Comparison of ENCODE assay signal across 15 cellular contexts in genomic region chr10:119495061-119495505, GRCh38. TPM values are rescaled to one million over a fixed set of nuclear protein-coding genes. Genes with fewer than 3 reads are reported as not detected.
A peak's percentile ranks its signal among the peaks of the same experiment; 100 is the strongest.
DNase-seq lines count a peak whose midpoint lies in the region; ATAC-seq, FAIRE-seq and TF ChIP-seq lines count a peak whose summit lies in the region.
"Had no signal": no experiment of that assay in that cellular context is flagged by ENCODE, and none has a peak within 500 bp of the region (broad histone marks: within the 10 kb centered on the region; RNA-seq: fewer than 3 reads in every experiment).

No MANE protein-coding gene starts in this region.

- no peak; a peak in 2 of 6 replicates for ATAC-seq in A549
- ATAC-seq in CD8-positive, alpha-beta T cell = no peak
- ATAC-seq in natural killer cell = no peak

- H3K27ac Mint-ChIP-seq in CD8-positive, alpha-beta T cell = peak overlapping the region; percentile 93
- H3K27ac Mint-ChIP-seq in activated naive CD8-positive, alpha-beta T cell = peak overlapping the region; percentile 100
- peak overlapping the region; percentile 27 to 70 for H3K27ac Mint-ChIP-seq in natural killer cell
- H3K27ac Mint-ChIP-seq: endodermal cell had no signal

- H3F3A ChIP-seq in PC-9 (ENCODE audit: insufficient read depth, low read depth) = peaks cover 4% of the 10 kb centered on the region; the same call in 1 of the 2 replicates

- POLR2A ChIA-PET in A549 (lab: Yijun Ruan, JAX) = no interaction called here
- POLR2A ChIA-PET in CD8-positive, alpha-beta T cell (lab: Charles Lee) = interaction anchor here (1.2 to 1.7 kb wide), 2 partner anchors 42 to 47 kb away, joined by 4 to 5 read pairs; partner anchors contain the start of gene RGS10
- POLR2A ChIA-PET in PC-9 (lab: Charles Lee; ENCODE audit: unreplicated experiment) = no interaction called here

- no peaks in the 10 kb centered on the region for H3K27me3 Mint-ChIP-seq in CD8-positive, alpha-beta T cell (ENCODE audit: low read depth)
- no peaks in the 10 kb centered on the region for H3K27me3 Mint-ChIP-seq in activated naive CD8-positive, alpha-beta T cell
- H3K27me3 Mint-ChIP-seq in natural killer cell (ENCODE audit: low read depth in 2 of 2) = no peaks in the 10 kb centered on the region

- FAIRE-seq in A549 (lab: Jason Lieb, UNC) = no peak
- FAIRE-seq: bronchial epithelial cell, keratinocyte, urothelium cell line had no signal

- DNase-seq in A549 (ENCODE audit: low read depth in 1 of 2, low spot score in 1 of 2) (no peak), natural killer cell (no peak), caudate nucleus (lab: John Stamatoyannopoulos, UW) (no peak), NCI-H446 treated with DMSO at 0.1 percent for 48 hours (lab: John Stamatoyannopoulos, UW) (no peak), PC-9 (no peak), NCI-H1436 treated with DMSO at 0.1 percent for 48 hours (lab: John Stamatoyannopoulos, UW) (no peak)
- DNase-seq in CD8-positive, alpha-beta T cell = no peak
- DNase-seq: activated gamma-delta T cell, C1 segment of cervical spinal cord, endodermal cell, NCI-H1048 had no signal

- no peaks in the 10 kb centered on the region for H3K9me2 ChIP-seq in PC-9 (ENCODE audit: insufficient read depth)

- TF ChIP-seq POLR2A in A549 (IDR thresholded peaks at IDR 0.05; ENCODE audit: low read length) = no peak

- H3K4me2 ChIP-seq in A549 (peak overlapping the region; percentile 35), PC-9 (no peak overlapping the region)

- WGBS in A549 (ENCODE audit: missing lambda C conversion rate) = 94% methylated on average over 5 of the region's 5 CpGs

- H3K4me1 ChIP-seq in A549 (peaks cover 14% of the 10 kb centered on the region), PC-9 (replicated peaks; ENCODE audit: insufficient read depth) (no peaks in the 10 kb centered on the region)
- H3K4me1 ChIP-seq in CD8-positive, alpha-beta T cell (ENCODE audit: insufficient read depth, low read length) = peaks cover 87% of the 10 kb centered on the region

- TF ChIP-seq RAD21 in A549 (conservative IDR thresholded peaks at IDR 0.05 in 1 of 2, IDR thresholded peaks at IDR 0.05 in 1 of 2) = no peak

- H3K27me3 ChIP-seq in CD8-positive, alpha-beta T cell (ENCODE audit: insufficient read depth, low read length) = no peaks in the 10 kb centered on the region
- no peaks in the 10 kb centered on the region for H3K27me3 ChIP-seq in PC-9 (ENCODE audit: insufficient read depth, low read depth)

- no peaks in the 10 kb centered on the region for H3K9me3 ChIP-seq in A549
- no peaks in the 10 kb centered on the region for H3K9me3 ChIP-seq in CD8-positive, alpha-beta T cell (ENCODE audit: low read length)
- H3K9me3 ChIP-seq in PC-9 (ENCODE audit: insufficient read depth, low read depth) = no peaks in the 10 kb centered on the region

- peaks cover 75% of the 10 kb centered on the region for H3K4me1 Mint-ChIP-seq in CD8-positive, alpha-beta T cell (ENCODE audit: low read depth)
- peaks cover 84% of the 10 kb centered on the region for H3K4me1 Mint-ChIP-seq in activated naive CD8-positive, alpha-beta T cell (ENCODE audit: low read depth)
- peaks cover 19 to 26% of the 10 kb centered on the region in 2 donors for H3K4me1 Mint-ChIP-seq in natural killer cell

- TF ChIP-seq CTCF in A549 (IDR thresholded peaks at IDR 0.05) (no peak), natural killer cell (IDR thresholded peaks at IDR 0.05) (no peak), PC-9 (conservative IDR thresholded peaks at IDR 0.05) (no peak)
- TF ChIP-seq CTCF in CD8-positive, alpha-beta T cell (IDR thresholded peaks at IDR 0.05) = no peak

- no peak overlapping the region for H3K4me3 Mint-ChIP-seq in CD8-positive, alpha-beta T cell
- no peak overlapping the region for H3K4me3 Mint-ChIP-seq in activated naive CD8-positive, alpha-beta T cell
- no peak overlapping the region for H3K4me3 Mint-ChIP-seq in natural killer cell
- H3K4me3 Mint-ChIP-seq: endodermal cell had no signal

- intact Hi-C loops in CD8-positive, alpha-beta T cell (cut with DNase I, micrococcal nuclease) = no loop called here
- intact Hi-C loops in natural killer cell (cut with micrococcal nuclease) (no loop called here), PC-9 (cut with micrococcal nuclease; ENCODE audit: unreplicated experiment) (no loop called here)

- peaks cover 24% of the 10 kb centered on the region for H3K36me3 Mint-ChIP-seq in CD8-positive, alpha-beta T cell
- H3K36me3 Mint-ChIP-seq in activated naive CD8-positive, alpha-beta T cell = peaks cover 11% of the 10 kb centered on the region
- H3K36me3 Mint-ChIP-seq in natural killer cell = no peaks in the 10 kb centered on the region

- CTCF ChIA-PET in A549 (lab: Yijun Ruan, JAX) = interaction anchor here (0.7 to 11.1 kb wide), 3 partner anchors 50 to 306 kb away, joined by 3 to 107 read pairs (median 14); partner anchors contain the start of gene GRK5
- CTCF ChIA-PET in CD8-positive, alpha-beta T cell (lab: Charles Lee) = interaction anchor here (1.5 to 2.1 kb wide), 2 partner anchors 14 to 50 kb away, joined by 6 to 10 read pairs; no protein-coding TSS in a partner anchor
- CTCF ChIA-PET in PC-9 (lab: Charles Lee) = no interaction called here

- no peak overlapping the region for H2AFZ ChIP-seq in PC-9

- H3K79me2 ChIP-seq in PC-9 (ENCODE audit: low read depth) = no peaks in the 10 kb centered on the region

- H3K4me3 ChIP-seq in A549 (no peak overlapping the region), PC-9 (no peak overlapping the region)
- no peak overlapping the region for H3K4me3 ChIP-seq in CD8-positive, alpha-beta T cell (ENCODE audit: low read depth, low read length)

- no peaks in the 10 kb centered on the region for H3K36me3 ChIP-seq in CD8-positive, alpha-beta T cell (ENCODE audit: insufficient read depth, low read length)
- no peaks in the 10 kb centered on the region for H3K36me3 ChIP-seq in PC-9 (ENCODE audit: low read depth)

- H4K20me1 ChIP-seq in PC-9 (ENCODE audit: insufficient read depth) = no peaks in the 10 kb centered on the region

- BruUV-seq in PC-9 (replicated peaks; lab: Mats Ljungman, UMichigan) = no TSS peak

- no peaks in the 10 kb centered on the region for H3K9me3 Mint-ChIP-seq in CD8-positive, alpha-beta T cell
- no peaks in the 10 kb centered on the region for H3K9me3 Mint-ChIP-seq in activated naive CD8-positive, alpha-beta T cell (ENCODE audit: low read depth)
- H3K9me3 Mint-ChIP-seq in natural killer cell = no peaks in the 10 kb centered on the region
- H3K9me3 Mint-ChIP-seq: endodermal cell had no signal

- no peak for TF ChIP-seq EP300 in A549 (IDR thresholded peaks at IDR 0.05)

- no peak overlapping the region for H3K27ac ChIP-seq in A549
- H3K27ac ChIP-seq in CD8-positive, alpha-beta T cell (ENCODE audit: low read depth, low read length) = no peak overlapping the region
- H3K27ac ChIP-seq in caudate nucleus (ENCODE audit: low read depth, low read length) = no peak overlapping the region
- H3K27ac ChIP-seq in PC-9 = no peak overlapping the region

TF ChIP-seq in A549, 52 proteins besides CTCF, POLR2A, EP300 and RAD21:
- no peak for TF ChIP-seq RFX5 (IDR thresholded peaks at IDR 0.05)
- TF ChIP-seq ESRRA (IDR thresholded peaks at IDR 0.05; ENCODE audit: borderline replicate concordance, low read length) = no peak

RNA-seq across cellular contexts. Expression of gene RGS10, which starts 47.4 kb away (rescaled TPM):
- 33.5 and 46.4 TPM in 2 replicates for polyA plus RNA-seq in A549 (2011; rRNA removed)
- polyA plus RNA-seq in A549 (2012; cell fraction: cytosol; rRNA removed) = 20.7 and 24.3 TPM in 2 replicates
- 3.5 and 9.6 TPM in 2 replicates for polyA plus RNA-seq in A549 (2012; cell fraction: nucleus; rRNA removed)
- polyA plus RNA-seq in A549 (2017; fragmentation: RNase III; extraction: RNeasy Plus Mini Kit Qiagen cat#74134 plus additional on column Dnase treatment) = 39.7 to 41.4 TPM (median 41.3 TPM) in 3 replicates
- polyA minus RNA-seq in A549 (2011; rRNA and poly(A)+ RNA removed) = 4.9 and 9.1 TPM in 2 replicates
- total RNA-seq in CD8-positive, alpha-beta T cell = 100 to 1,000 TPM; 145 to 152 TPM
- 10 to 100 TPM; 13.5 to 25.7 (median 21.4) TPM for total RNA-seq in natural killer cell
- total RNA-seq in PC-9 (2021) = 44.5 and 46.0 TPM in 2 replicates

Comparison
In these comparisons a context has a peak if more than half of its experiments do, and no peak if none do; other contexts are left out.
1. H3K27ac Mint-ChIP-seq: peak in every context shown above with its lines; median percentile 100 in activated naive CD8-positive, alpha-beta T cell; 93 in CD8-positive, alpha-beta T cell; 48 in natural killer cell.